ENCODE assay signal across 14 cellular contexts in genomic region chr4:126541820-126542219, GRCh38.
"Had no signal": no experiment of that assay in that cellular context is flagged by ENCODE, and none has a peak within 500 bp of the region (broad histone marks: within the 10 kb centered on the region; RNA-seq: fewer than 3 reads in every experiment).

No MANE protein-coding gene starts in this region.

- H3K27ac ChIP-seq: adrenal gland, parathyroid adenoma, tibial artery had no signal

- H2AFZ ChIP-seq: parathyroid adenoma had no signal

- H3K4me1 ChIP-seq: adrenal gland, parathyroid adenoma had no signal

- H3K36me3 ChIP-seq: adrenal gland, tibial artery had no signal

- DNase-seq: activated CD4-positive, alpha-beta T cell treated with anti-CD3 and anti-CD28 coated beads for 1 hour; activated CD4-positive, alpha-beta T cell treated with anti-CD3 and anti-CD28 coated beads, Interleukin-2, amount 50 U/mL, for 48 hours; activated naive CD4-positive, alpha-beta T cell treated with anti-CD3 and anti-CD28 coated beads, Interleukin-2, amount 10 ng/mL, durations not matched to agents 7 days and 5 days; activated T-cell treated with anti-CD3 and anti-CD28 coated beads, Interleukin-2, amount 50 U/mL, for 1 hour; adrenal gland; erythroblast; hippocampal formation; kidney; stimulated activated CD4-positive, alpha-beta T cell treated with anti-CD3 and anti-CD28 coated beads, Interleukin-15, amount 100 ng/mL, for 24 hours; stimulated activated CD4-positive, alpha-beta T cell treated with anti-CD3 and anti-CD28 coated beads, Interleukin-4, amount 100 ng/mL, for 1 hour; stimulated activated naive B cell treated with anti-CD40 and anti-IgM and Interleukin-4, amounts not matched to agents 10 μg/mL and 1 μg/mL and 100 μg/mL, for 72 hours; T-helper 1 cell; tibial artery had no signal

- H3K27me3 ChIP-seq: adrenal gland, tibial artery had no signal

- ATAC-seq: stimulated activated naive B cell treated with anti-CD40 and anti-IgM and Interleukin-4, amounts not matched to agents 10 μg/mL and 1 μg/mL and 100 μg/mL, for 72 hours had no signal

- H3K9me3 ChIP-seq: adrenal gland, tibial artery had no signal

- H3K9ac ChIP-seq: parathyroid adenoma had no signal

- H3K4me3 ChIP-seq: adrenal gland, tibial artery had no signal
